Comparison of ENCODE assay signal across 24 cellular contexts in genomic region chr13:42892760-42893159, GRCh38.
DNase-seq lines count a peak whose midpoint lies in the region; ATAC-seq and TF ChIP-seq lines count a peak whose summit lies in the region.
"Had no signal": no experiment of that assay in that cellular context is flagged by ENCODE, and none has a peak within 500 bp of the region (broad histone marks: within the 10 kb centered on the region; RNA-seq: fewer than 3 reads in every experiment).

No MANE protein-coding gene starts in this region.

- no peaks in the 10 kb centered on the region for H3K36me3 ChIP-seq in PC-3 (ENCODE audit: low read depth, low read length)
- H3K36me3 ChIP-seq: sigmoid colon, SJSA1 had no signal

- no peak overlapping the region for H3K27ac ChIP-seq in PC-3 (ENCODE audit: low read length)
- H3K27ac ChIP-seq: body of pancreas, HL-60, sigmoid colon, SJSA1, testis had no signal

- CTCF ChIA-PET in PC-3 (lab: Charles Lee): no interaction called here

- H3K9me3 ChIP-seq in PC-3 (ENCODE audit: low read length): no peaks in the 10 kb centered on the region
- H3K9me3 ChIP-seq: body of pancreas, sigmoid colon, SJSA1, testis had no signal

- peak; percentile 58 for DNase-seq in GM03348 (ENCODE audit: low spot score)
- peak; percentile 59 for DNase-seq in PC-3
- DNase-seq in epithelial cell of esophagus (ENCODE audit: low read depth): peak; percentile 77
- peak; percentile 54 for DNase-seq in skeletal muscle cell (ENCODE audit: low read depth)
- DNase-seq in activated CD8-positive, alpha-beta memory T cell treated with anti-CD3 and anti-CD28 coated beads for 24 hours: no peak
- no peak for DNase-seq in medulla oblongata (ENCODE audit: extremely low spot score)
- DNase-seq in NCI-H82 (lab: John Stamatoyannopoulos, UW): no peak
- DNase-seq: activated CD4-positive, alpha-beta T cell treated with anti-CD3 and anti-CD28 coated beads, Interleukin-2, amount 50 U/mL, for 1 hour; activated naive CD4-positive, alpha-beta T cell treated with anti-CD3 and anti-CD28 coated beads, Interleukin-2, amount 10 ng/mL, durations not matched to agents 7 days and 5 days; body of pancreas; C1 segment of cervical spinal cord; DMS79 treated with DMSO at 0.1 percent for 48 hours; foreskin melanocyte; KG1; NCI-H1436; nucleus accumbens; sigmoid colon; stimulated activated CD4-positive, alpha-beta T cell treated with anti-CD3 and anti-CD28 coated beads, Interleukin-4, amount 100 ng/mL, for 24 hours; T1000; testis had no signal

- H3K4me3 ChIP-seq in PC-3 (ENCODE audit: low read length) (no peak overlapping the region), epithelial cell of esophagus (ENCODE audit: low read length) (no peak overlapping the region), skeletal muscle cell (ENCODE audit: low read depth, low read length) (no peak overlapping the region)
- H3K4me3 ChIP-seq: body of pancreas, sigmoid colon, SJSA1, testis had no signal

- no peak overlapping the region for H3K9ac ChIP-seq in PC-3 (ENCODE audit: low read length)

- peak; percentile 24; the same call in 1 of the 2 replicates for ATAC-seq in PC-3
- no peak for ATAC-seq in GM19455 (IDR thresholded peaks at IDR 0.05; ENCODE audit: unreplicated experiment)
- ATAC-seq: body of pancreas, left lobe of liver had no signal

- H3K9me2 ChIP-seq in PC-3 (replicated peaks; ENCODE audit: low read length): no peaks in the 10 kb centered on the region

- H2AFZ ChIP-seq in PC-3 (ENCODE audit: low read length): no peak overlapping the region

- no peak overlapping the region; the same call in 1 of the 2 replicates for H3K4me2 ChIP-seq in PC-3 (ENCODE audit: low read length)

- TF ChIP-seq CTCF in PC-3 (conservative IDR thresholded peaks at IDR 0.05; ENCODE audit: low read depth, low read length) (no peak), epithelial cell of esophagus (IDR thresholded peaks at IDR 0.05; ENCODE audit: insufficient read depth, low read depth, low read length, missing control alignments) (no peak)

- no TSS peak for BruUV-seq in PC-3 (replicated peaks; lab: Mats Ljungman, UMichigan)

- H3K79me2 ChIP-seq in PC-3 (ENCODE audit: low read length): no peaks in the 10 kb centered on the region

- POLR2A ChIA-PET in PC-3 (lab: Charles Lee; ENCODE audit: unreplicated experiment): no interaction called here

- intact Hi-C loops in PC-3 (cut with micrococcal nuclease): loop anchor here (10.0 kb wide), 1 partner anchor 912 kb away; no protein-coding TSS in a partner anchor

- no peaks in the 10 kb centered on the region for H3K27me3 ChIP-seq in PC-3 (ENCODE audit: low read length)
- H3K27me3 ChIP-seq: body of pancreas, sigmoid colon, SJSA1, testis had no signal

- H3K4me1 ChIP-seq in PC-3 (ENCODE audit: insufficient read depth, low read length): peaks cover 24% of the 10 kb centered on the region
- H3K4me1 ChIP-seq: testis had no signal

- H4K20me1 ChIP-seq in PC-3 (ENCODE audit: low read length): no peaks in the 10 kb centered on the region

- H3F3A ChIP-seq in PC-3 (ENCODE audit: low read length, unreplicated experiment): no peaks in the 10 kb centered on the region

Comparison
In these comparisons a context has a peak if more than half of its experiments do, and no peak if none do; other contexts are left out.
1. DNase-seq: peak in GM03348 (single experiment), PC-3 (single experiment), epithelial cell of esophagus (single experiment) and skeletal muscle cell (single experiment); none in activated CD8-positive, alpha-beta memory T cell treated with anti-CD3 and anti-CD28 coated beads for 24 hours (single experiment), medulla oblongata (single experiment) and NCI-H82 (single experiment).